ENCODE assay signal across 40 cellular contexts in the genomic region with DNA sequence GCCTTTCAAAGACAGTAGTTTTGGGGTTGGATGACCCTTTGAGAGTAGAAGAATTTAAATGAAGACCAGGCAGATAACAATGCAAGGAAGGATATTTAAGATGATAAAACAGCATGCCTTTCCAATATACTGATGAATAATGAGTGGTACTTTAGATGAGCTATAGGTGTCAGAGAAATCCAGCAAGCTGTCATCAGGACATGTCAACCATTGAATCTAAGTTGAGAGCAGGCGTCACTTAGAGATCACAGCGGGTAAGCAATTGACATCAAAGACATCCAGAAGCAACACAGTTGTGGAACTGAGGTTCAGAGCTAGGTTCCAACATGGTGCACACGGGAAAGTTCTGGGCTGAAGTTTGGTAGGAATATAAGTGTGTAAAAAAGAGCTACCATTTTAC. TPM values are rescaled to one million over a fixed set of nuclear protein-coding genes. Genes with fewer than 3 reads are reported as not detected.
"Had no signal": no experiment of that assay in that cellular context is flagged by ENCODE, and none has a peak within 500 bp of the region (broad histone marks: within the 10 kb centered on the region; RNA-seq: fewer than 3 reads in every experiment).

No MANE protein-coding gene starts in this region.

- H3K9ac ChIP-seq: KMS-11 had no signal

- H3K4me3 ChIP-seq: MG63 had no signal

- H3K27me3 ChIP-seq: MG63 had no signal

- H3K9me3 ChIP-seq: MG63 had no signal

- H3K36me3 ChIP-seq: MG63 had no signal

- H3K27ac ChIP-seq: KMS-11 had no signal

- DNase-seq: Kasumi-1, MG63, MM.1S, MV-4-11, NCI-H1048, NCI-H1092, NCI-H1092 treated with DMSO at 0.1 percent for 48 hours, NCI-H1105, NCI-H1105 treated with DMSO at 0.1 percent for 48 hours, NCI-H1417, NCI-H1417 treated with DMSO at 0.1 percent for 48 hours, NCI-H1436, NCI-H1436 treated with DMSO at 0.1 percent for 48 hours, NCI-H146, NCI-H1694, NCI-H1694 treated with DMSO at 0.1 percent for 48 hours, NCI-H187, NCI-H187 treated with DMSO at 0.1 percent for 48 hours, NCI-H1930, NCI-H2029, NCI-H2029 treated with DMSO at 0.1 percent for 48 hours, NCI-H2081, NCI-H2081 treated with DMSO at 0.1 percent for 48 hours, NCI-H2107, NCI-H2171, NCI-H2171 treated with DMSO at 0.1 percent for 48 hours, NCI-H2227 treated with DMSO at 0.1 percent for 48 hours, NCI-H226, NCI-H345, NCI-H446, NCI-H446 treated with DMSO at 0.1 percent for 48 hours, NCI-H510A, NCI-H510A treated with DMSO at 0.1 percent for 48 hours, NCI-H524, NCI-H524 treated with DMSO at 0.1 percent for 48 hours had no signal

- H3K4me2 ChIP-seq: KMS-11 had no signal

RNA-seq across cellular contexts. Expression of gene CCDC54, which starts 25.0 kb away (rescaled TPM):
- total RNA-seq: LHCN-M2, M059J, MCF 10A, NCI-H460 had no signal
